ENCODE assay signal across 2 cellular contexts in the genomic region with DNA sequence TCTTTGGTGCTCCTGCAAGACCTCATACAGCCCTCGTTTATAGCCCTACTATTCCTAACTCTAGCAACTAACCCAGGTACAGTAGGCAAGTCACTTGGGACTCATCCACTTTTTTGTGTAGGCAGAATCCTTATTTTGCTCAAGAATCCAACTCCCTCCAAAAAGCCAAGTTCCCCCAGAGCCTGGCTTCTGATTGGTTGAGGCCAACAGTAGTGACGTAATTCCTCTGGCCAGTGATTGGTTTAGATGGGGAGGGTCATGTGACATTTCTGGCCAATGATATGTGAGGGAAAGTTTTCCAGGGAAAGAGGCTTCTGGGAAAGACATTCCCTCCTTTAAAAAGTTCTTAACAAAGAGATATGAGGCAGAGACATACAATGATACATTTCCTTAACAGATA.
TF ChIP-seq lines count a peak whose summit lies in the region.

No MANE protein-coding gene starts in this region.

TF ChIP-seq in HEK293, 187 proteins besides CTCF, POLR2A, EP300 and RAD21 (continued from another document):
- TF ChIP-seq ZNF398 (tag by site-specific recombination; IDR thresholded peaks at IDR 0.05): no peak
- TF ChIP-seq SP2 (tag by site-specific recombination; IDR thresholded peaks at IDR 0.05): peak; percentile 40
- no peak for TF ChIP-seq ZNF175 (tag by site-specific recombination; IDR thresholded peaks at IDR 0.05)
- no peak for TF ChIP-seq PRDM1 (tag by site-specific recombination; IDR thresholded peaks at IDR 0.05)
- no peak for TF ChIP-seq ZBTB7A (tag by site-specific recombination; IDR thresholded peaks at IDR 0.05; ENCODE audit: low read depth)
- TF ChIP-seq ZNF777 (tag by site-specific recombination; IDR thresholded peaks at IDR 0.05; ENCODE audit: borderline replicate concordance): no peak
- TF ChIP-seq ZNF501 (tag by site-specific recombination; IDR thresholded peaks at IDR 0.05): no peak
- no peak for TF ChIP-seq MEIS1 (CRISPR knock-in tag; IDR thresholded peaks at IDR 0.05; ENCODE audit: borderline replicate concordance)

TF ChIP-seq in H1, 55 proteins besides CTCF, POLR2A, EP300 and RAD21 (continued from another document):
- 0 out of 2 replicates have a peak, but pooled peaks have one; percentile 62 for TF ChIP-seq ATF2 (IDR thresholded peaks at IDR 0.05; ENCODE audit: low read length)
